Comparison of ENCODE assay signal across 8 cellular contexts in genomic region chr10:17257466-17258321, GRCh38. TPM values are rescaled to one million over a fixed set of nuclear protein-coding genes. Genes with fewer than 3 reads are reported as not detected.
DNase-seq lines count a peak whose midpoint lies in the region; ATAC-seq, FAIRE-seq and TF ChIP-seq lines count a peak whose summit lies in the region.

No MANE protein-coding gene starts in this region.

- H3K4me1 ChIP-seq in CD8-positive, alpha-beta T cell (ENCODE audit: insufficient read depth, low read length) = peaks cover 3% of the 10 kb centered on the region
- no peaks in the 10 kb centered on the region for H3K4me1 ChIP-seq in pancreas

- intact Hi-C loops in CD8-positive, alpha-beta T cell (cut with DNase I, micrococcal nuclease) = loop anchor here (1.0 to 5.0 kb wide), 7 partner anchors 27 to 1355 kb away; no protein-coding TSS in a partner anchor
- intact Hi-C loops in pancreas (cut with DNase I) = loop anchor here (5.0 to 10.0 kb wide), 4 partner anchors 410 to 425 kb away; no protein-coding TSS in a partner anchor

- peak in 6 of 7 experiments; percentile 13 to 69 (median 48) for DNase-seq in CD8-positive, alpha-beta T cell
- DNase-seq in HS-5 (ENCODE audit: low read depth) (peak; percentile 35), RPMI7951 (ENCODE audit: low read depth) (peak; percentile 80), globus pallidus (ENCODE audit: low spot score) (peak; percentile 58), pancreas (peak in 3 of 6 donors; percentile 35 to 71 (median 48)), mesenteric fat pad (ENCODE audit: low spot score) (no peak)
- peak; percentile 68 for DNase-seq in activated naive CD4-positive, alpha-beta T cell treated with anti-CD3 and anti-CD28 coated beads, Interleukin-2, amount 10 ng/mL, durations not matched to agents 7 days and 5 days

- FAIRE-seq in pancreas (lab: Jason Lieb, UNC) = peak; percentile 93

- CTCF ChIA-PET in CD8-positive, alpha-beta T cell (lab: Charles Lee) = interaction anchor here (0.6 to 3.5 kb wide), 24 partner anchors 9 to 437 kb away, joined by 3 to 25 read pairs (median 7); no protein-coding TSS in a partner anchor
- CTCF ChIA-PET in activated naive CD4-positive, alpha-beta T cell treated with anti-CD3 and anti-CD28 coated beads, Interleukin-2, amount 10 ng/mL, durations not matched to agents 7 days and 5 days (lab: Charles Lee) = interaction anchor here (0.7 to 2.2 kb wide), 16 partner anchors 10 to 432 kb away, joined by 3 to 11 read pairs (median 4); no protein-coding TSS in a partner anchor

- no peak overlapping the region for H3K4me3 ChIP-seq in CD8-positive, alpha-beta T cell (ENCODE audit: low read depth, low read length)
- no peak overlapping the region for H3K4me3 ChIP-seq in pancreas

- no peaks in the 10 kb centered on the region for H3K36me3 Mint-ChIP-seq in CD8-positive, alpha-beta T cell
- H3K36me3 Mint-ChIP-seq in activated naive CD4-positive, alpha-beta T cell treated with anti-CD3 and anti-CD28 coated beads, Interleukin-2, amount 10 ng/mL, durations not matched to agents 7 days and 5 days = no peaks in the 10 kb centered on the region

- POLR2A ChIA-PET in CD8-positive, alpha-beta T cell (lab: Charles Lee) = interaction anchor here (1.0 kb wide), 1 partner anchor 441 kb away, joined by 3 read pairs; the partner anchor contains the start of gene RSU1

- no peaks in the 10 kb centered on the region for H3K36me3 ChIP-seq in CD8-positive, alpha-beta T cell (ENCODE audit: insufficient read depth, low read length)
- H3K36me3 ChIP-seq in pancreas = no peaks in the 10 kb centered on the region

- H3K9me3 ChIP-seq in CD8-positive, alpha-beta T cell (ENCODE audit: low read length) = no peaks in the 10 kb centered on the region
- no peaks in the 10 kb centered on the region for H3K9me3 ChIP-seq in pancreas

- no peak overlapping the region for H3K27ac Mint-ChIP-seq in CD8-positive, alpha-beta T cell
- no peak overlapping the region for H3K27ac Mint-ChIP-seq in activated naive CD4-positive, alpha-beta T cell treated with anti-CD3 and anti-CD28 coated beads, Interleukin-2, amount 10 ng/mL, durations not matched to agents 7 days and 5 days

- peaks cover 6% of the 10 kb centered on the region for H3K9me3 Mint-ChIP-seq in CD8-positive, alpha-beta T cell
- peaks cover 12% of the 10 kb centered on the region for H3K9me3 Mint-ChIP-seq in activated naive CD4-positive, alpha-beta T cell treated with anti-CD3 and anti-CD28 coated beads, Interleukin-2, amount 10 ng/mL, durations not matched to agents 7 days and 5 days

- TF ChIP-seq CTCF in CD8-positive, alpha-beta T cell (IDR thresholded peaks at IDR 0.05) = peak; percentile 87
- TF ChIP-seq CTCF in pancreas (IDR thresholded peaks at IDR 0.05) = peak; percentile 47 to 76 (median 70)

- H3K27ac ChIP-seq in CD8-positive, alpha-beta T cell (ENCODE audit: low read depth, low read length) = no peak overlapping the region
- H3K27ac ChIP-seq in pancreas = no peak overlapping the region

- WGBS in pancreas, 2 donors = 13 to 14% methylated on average over 8 of the region's 8 CpGs

- H3K4me3 Mint-ChIP-seq in CD8-positive, alpha-beta T cell = no peak overlapping the region
- peak overlapping the region; percentile 9 for H3K4me3 Mint-ChIP-seq in activated naive CD4-positive, alpha-beta T cell treated with anti-CD3 and anti-CD28 coated beads, Interleukin-2, amount 10 ng/mL, durations not matched to agents 7 days and 5 days

- ATAC-seq in CD8-positive, alpha-beta T cell = peak; percentile 78
- ATAC-seq in GM19043 (IDR thresholded peaks at IDR 0.05; ENCODE audit: low read depth, unreplicated experiment) (peak; percentile 72), pancreas (peak; percentile 89 to 99 (median 98))

- H3K27me3 ChIP-seq in CD8-positive, alpha-beta T cell (ENCODE audit: insufficient read depth, low read length) = no peaks in the 10 kb centered on the region
- H3K27me3 ChIP-seq in pancreas = no peaks in the 10 kb centered on the region

- peaks cover 4% of the 10 kb centered on the region for H3K4me1 Mint-ChIP-seq in CD8-positive, alpha-beta T cell (ENCODE audit: low read depth)
- H3K4me1 Mint-ChIP-seq in activated naive CD4-positive, alpha-beta T cell treated with anti-CD3 and anti-CD28 coated beads, Interleukin-2, amount 10 ng/mL, durations not matched to agents 7 days and 5 days = peaks cover 14% of the 10 kb centered on the region

- no peaks in the 10 kb centered on the region for H3K27me3 Mint-ChIP-seq in CD8-positive, alpha-beta T cell (ENCODE audit: low read depth)
- H3K27me3 Mint-ChIP-seq in activated naive CD4-positive, alpha-beta T cell treated with anti-CD3 and anti-CD28 coated beads, Interleukin-2, amount 10 ng/mL, durations not matched to agents 7 days and 5 days = peaks cover 16% of the 10 kb centered on the region

RNA-seq across cellular contexts. Expression of gene VIM, which starts 29.7 kb away (rescaled TPM):
- total RNA-seq in CD8-positive, alpha-beta T cell = 100 to 1,000 TPM; 776 to 783 TPM
- 11,641 and 12,249 TPM in 2 replicates for total RNA-seq in RPMI7951 (2014; rRNA removed; shearing (Covaris generic))
- total RNA-seq in pancreas (100 to 1,000 TPM; 133 to 546 (median 215) TPM), mesenteric fat pad (3,828 TPM)
- polyA plus RNA-seq in pancreas = 100 to 1,000 TPM; 159 to 168 TPM

RNA-seq across cellular contexts. Expression of gene TRDMT1, which starts 56.2 kb away (rescaled TPM):
- 10 to 100 TPM; 10.4 to 11.7 TPM for total RNA-seq in CD8-positive, alpha-beta T cell
- total RNA-seq in RPMI7951 (2014; rRNA removed; shearing (Covaris generic)) = 9.9 and 18.1 TPM in 2 replicates
- 1 to 10 TPM; 2.5 to 3.9 (median 3.2) TPM for total RNA-seq in pancreas
- polyA plus RNA-seq in pancreas = 1 to 10 TPM; 1.4 to 2.0 TPM
- 7.1 TPM for total RNA-seq in mesenteric fat pad
